ENCODE assay signal across 10 cellular contexts in the genomic region with DNA sequence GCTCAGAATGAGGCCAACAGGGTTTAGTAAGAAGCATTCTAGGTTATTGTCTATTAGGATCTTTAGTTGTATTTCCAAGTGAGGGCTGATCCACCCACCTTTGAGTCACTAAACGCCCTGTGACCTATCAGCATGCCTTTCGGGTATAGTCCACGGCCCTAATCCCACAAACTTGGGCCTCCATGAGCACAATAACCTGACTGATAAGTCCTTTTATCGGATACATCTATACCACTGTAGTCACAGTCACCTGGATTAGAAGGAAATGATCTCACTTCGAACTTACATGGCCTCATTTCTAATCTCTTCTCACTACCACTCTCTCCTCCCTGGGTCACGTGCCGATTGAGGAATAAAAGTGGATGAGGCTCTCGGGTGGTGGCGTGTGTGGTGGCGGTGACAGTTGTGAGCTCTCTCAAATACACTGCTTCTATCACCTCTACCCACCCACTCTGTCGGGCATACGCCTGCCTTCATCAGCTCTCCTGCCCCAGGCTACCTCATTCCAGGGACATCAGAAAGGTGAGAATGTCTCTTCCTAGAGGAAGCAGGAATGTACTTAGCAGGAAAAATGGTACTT.
A peak's percentile ranks its signal among the peaks of the same experiment; 100 is the strongest.
DNase-seq lines count a peak whose midpoint lies in the region; ATAC-seq and TF ChIP-seq lines count a peak whose summit lies in the region.
"Had no signal": no experiment of that assay in that cellular context is flagged by ENCODE, and none has a peak within 500 bp of the region (broad histone marks: within the 10 kb centered on the region; RNA-seq: fewer than 3 reads in every experiment).

No MANE protein-coding gene starts in this region.

- H2BK120ac ChIP-seq in mesenchymal stem cell (ENCODE audit: low read depth, low read length): peak overlapping the region; percentile 79

- no peaks in the 10 kb centered on the region for H3K4me1 ChIP-seq in colonic mucosa
- H3K4me1 ChIP-seq in mesenchymal stem cell (ENCODE audit: control insufficient read depth, insufficient read depth, low read depth, low read length): peaks cover 32% of the 10 kb centered on the region
- H3K4me1 ChIP-seq in thymus (ENCODE audit: control insufficient read depth, insufficient read depth, low read length): no peaks in the 10 kb centered on the region

- peak overlapping the region; percentile 71 to 94 for H3K18ac ChIP-seq in mesenchymal stem cell (ENCODE audit: low read depth in 1 of 2, low read length in 2 of 2)

- no peaks in the 10 kb centered on the region for H3K9me3 ChIP-seq in colonic mucosa
- no peaks in the 10 kb centered on the region for H3K9me3 ChIP-seq in mesenchymal stem cell (ENCODE audit: control insufficient read depth, low read length)
- H3K9me3 ChIP-seq in thymus (ENCODE audit: control insufficient read depth): no peaks in the 10 kb centered on the region

- H3K79me1 ChIP-seq in mesenchymal stem cell (replicated peaks; ENCODE audit: low read length, poor library complexity, severe bottlenecking): peaks cover 19% of the 10 kb centered on the region

- peaks cover 4% of the 10 kb centered on the region for H3K36me3 ChIP-seq in colonic mucosa
- peaks cover 45 to 84% of the 10 kb centered on the region in 2 experiments for H3K36me3 ChIP-seq in mesenchymal stem cell (ENCODE audit: control insufficient read depth in 1 of 2, insufficient read depth in 2 of 2, low read depth in 1 of 2, low read length in 2 of 2)
- H3K36me3 ChIP-seq in thymus (ENCODE audit: control insufficient read depth, insufficient read depth): peaks cover 11% of the 10 kb centered on the region

- H3K14ac ChIP-seq in mesenchymal stem cell (ENCODE audit: low read length in 2 of 2): peak overlapping the region in 1 of 2 experiments; percentile 91

- WGBS in mesenchymal stem cell: 57% methylated on average over 7 of the region's 12 CpGs
- WGBS in thymus: 94% methylated on average over 12 of the region's 12 CpGs

- H3K4ac ChIP-seq in mesenchymal stem cell (ENCODE audit: low read depth in 1 of 2, low read length in 2 of 2): peak overlapping the region; percentile 91 to 98

- peak overlapping the region; percentile 45 for H2BK5ac ChIP-seq in mesenchymal stem cell (ENCODE audit: low read depth, low read length, poor library complexity, severe bottlenecking)

- H3K4me2 ChIP-seq in mesenchymal stem cell (ENCODE audit: low read length, poor library complexity, severe bottlenecking): no peak overlapping the region

- TF ChIP-seq CTCF in colonic mucosa (IDR thresholded peaks at IDR 0.05): no peak

- intact Hi-C loops in colonic mucosa (cut with DNase I): no loop called here

- H4K8ac ChIP-seq in mesenchymal stem cell (ENCODE audit: low read length): peak overlapping the region; percentile 33

- H2BK15ac ChIP-seq in mesenchymal stem cell (ENCODE audit: low read depth, poor library complexity, severe bottlenecking): peak overlapping the region; percentile 95

- H3K23ac ChIP-seq in mesenchymal stem cell (ENCODE audit: low read length in 2 of 2): peak overlapping the region in 1 of 2 experiments; percentile 34

- peak; percentile 65 for DNase-seq in LHCN-M2 (ENCODE audit: low read depth)
- DNase-seq in colonic mucosa: no peak
- DNase-seq in mesenchymal stem cell: peak; percentile 50
- DNase-seq in ACHN: no peak
- DNase-seq in stimulated activated CD4-positive, alpha-beta T cell treated with anti-CD3 and anti-CD28 coated beads, Interleukin-1b, Interleukin-23, amount 100 ng/mL, for 48 hours: no peak
- DNase-seq: effector CD8-positive, alpha-beta T cell had no signal

- H3K27me3 ChIP-seq in colonic mucosa (no peaks in the 10 kb centered on the region), mesenchymal stem cell (ENCODE audit: control insufficient read depth in 1 of 2, insufficient read depth in 1 of 2, low read length in 2 of 2) (no peaks in the 10 kb centered on the region), thymus (ENCODE audit: control insufficient read depth, insufficient read depth) (no peaks in the 10 kb centered on the region)

- peak overlapping the region; percentile 89 for H2AK5ac ChIP-seq in mesenchymal stem cell (ENCODE audit: low read length, severe bottlenecking)

- ATAC-seq in HG03196 (IDR thresholded peaks at IDR 0.05; ENCODE audit: unreplicated experiment) (no peak), GM18858 (IDR thresholded peaks at IDR 0.05; ENCODE audit: unreplicated experiment) (no peak)

- in situ Hi-C loops in ACHN (cut with HindIII; ENCODE audit: low pct_ligation_motif_present, low pct_unique_long_range_greater_than_20kb, low sequenced_read_pairs): no loop called here

- H2BK12ac ChIP-seq in mesenchymal stem cell (ENCODE audit: low read length in 2 of 2): peak overlapping the region; percentile 15 to 81

- H3K4me3 ChIP-seq in colonic mucosa: no peak overlapping the region
- H3K4me3 ChIP-seq in mesenchymal stem cell (ENCODE audit: insufficient read depth in 1 of 2, low read depth in 1 of 2, low read length in 2 of 2): peak overlapping the region in 1 of 2 experiments; percentile 29
- H3K4me3 ChIP-seq in thymus (ENCODE audit: low read length): no peak overlapping the region
- H3K4me3 ChIP-seq: SK-N-MC had no signal

- H4K91ac ChIP-seq in mesenchymal stem cell (ENCODE audit: low read length): peak overlapping the region; percentile 97

- H3K9ac ChIP-seq in colonic mucosa (ENCODE audit: low read depth in 2 of 2, low read length in 2 of 2) (peak overlapping the region in 1 of 2 donors; percentile 13), mesenchymal stem cell (ENCODE audit: low read length) (peak overlapping the region; percentile 89)

- no peak overlapping the region for H2AFZ ChIP-seq in mesenchymal stem cell (ENCODE audit: low read depth, low read length)

- H3K27ac ChIP-seq in colonic mucosa: peak overlapping the region; percentile 52
- peak overlapping the region; percentile 94 for H3K27ac ChIP-seq in mesenchymal stem cell (ENCODE audit: low read length, poor library complexity, severe bottlenecking)
- peak overlapping the region; percentile 68 for H3K27ac ChIP-seq in thymus (ENCODE audit: low read depth)
- H3K27ac ChIP-seq: SK-N-MC had no signal

Comparison
In these comparisons a context has a peak if more than half of its experiments do, and no peak if none do; other contexts are left out.
1. DNase-seq: peak in LHCN-M2 (single experiment) and mesenchymal stem cell (single experiment); none in colonic mucosa (single experiment), ACHN (single experiment) and stimulated activated CD4-positive, alpha-beta T cell treated with anti-CD3 and anti-CD28 coated beads, Interleukin-1b, Interleukin-23, amount 100 ng/mL, for 48 hours (single experiment).
2. Peak in every context shown above with its lines, with median percentiles within 50 percentile points of each other: H3K27ac ChIP-seq.